ENCODE assay signal across 9 cellular contexts in genomic region chr7:131513245-131514061, GRCh38. TPM values are rescaled to one million over a fixed set of nuclear protein-coding genes. Genes with fewer than 3 reads are reported as not detected.
A peak's percentile ranks its signal among the peaks of the same experiment; 100 is the strongest.
DNase-seq lines count a peak whose midpoint lies in the region; ATAC-seq, FAIRE-seq and TF ChIP-seq lines count a peak whose summit lies in the region.
"Had no signal": no experiment of that assay in that cellular context is flagged by ENCODE, and none has a peak within 500 bp of the region (broad histone marks: within the 10 kb centered on the region; RNA-seq: fewer than 3 reads in every experiment).

No MANE protein-coding gene starts in this region.

- no peaks in the 10 kb centered on the region for H3K27me3 ChIP-seq in H7 (ENCODE audit: control insufficient read depth, insufficient read depth, low read length)
- no peaks in the 10 kb centered on the region for H3K27me3 ChIP-seq in MM.1S (replicated peaks; ENCODE audit: insufficient read depth, low read length)
- H3K27me3 ChIP-seq in suprapubic skin: peaks cover 4% of the 10 kb centered on the region

- TF ChIP-seq EP300 in suprapubic skin (IDR thresholded peaks at IDR 0.05): no peak

- H4K20me1 ChIP-seq in MM.1S (ENCODE audit: insufficient read depth, low read length): no peaks in the 10 kb centered on the region

- no peaks in the 10 kb centered on the region for H3F3A ChIP-seq in MM.1S (ENCODE audit: insufficient read depth, low read length)

- FAIRE-seq in frontal cortex (lab: Jason Lieb, UNC): no peak

- H3K4me2 ChIP-seq in MM.1S (ENCODE audit: low read depth, low read length): peak overlapping the region; percentile 33

- peaks cover 33% of the 10 kb centered on the region for H3K36me3 ChIP-seq in H7 (replicated peaks; ENCODE audit: control insufficient read depth, insufficient read depth, low read length)
- no peaks in the 10 kb centered on the region for H3K36me3 ChIP-seq in MM.1S (replicated peaks; ENCODE audit: insufficient read depth, low read length)
- H3K36me3 ChIP-seq in suprapubic skin: no peaks in the 10 kb centered on the region

- ATAC-seq in omental fat pad (ENCODE audit: low FRiP score): peak; percentile 88

- 86% methylated on average over 5 of the region's 11 CpGs for WGBS in suprapubic skin

- H3K4me1 ChIP-seq in MM.1S (ENCODE audit: low read length): peaks cover 3% of the 10 kb centered on the region; the same call in 1 of the 2 replicates
- peaks cover 10% of the 10 kb centered on the region for H3K4me1 ChIP-seq in suprapubic skin

- no peak overlapping the region for H3K27ac ChIP-seq in MM.1S (ENCODE audit: low read length)
- no peak overlapping the region for H3K27ac ChIP-seq in suprapubic skin
- H3K27ac ChIP-seq: skin epidermis had no signal

- 0 out of 2 replicates have a peak overlapping the region, but pooled peaks have one; percentile 22 for H2AFZ ChIP-seq in MM.1S (ENCODE audit: low read length)

- DNase-seq in ELF-1 (ENCODE audit: low read depth, low spot score) (peak; percentile 96), H7 (peak; percentile 85), MM.1S (peak; percentile 87), SHP77 treated with DMSO at 0.1 percent for 48 hours (lab: John Stamatoyannopoulos, UW) (peak; percentile 18), frontal cortex (ENCODE audit: low spot score in 2 of 2) (peak; percentile 34 to 71), omental fat pad (ENCODE audit: low spot score) (peak; percentile 76), suprapubic skin (ENCODE audit: low spot score in 2 of 2) (peak; percentile 86 to 93)
- peak; percentile 91 for DNase-seq in activated effector memory CD4-positive, alpha-beta T cell treated with anti-CD3 and anti-CD28 coated beads, Interleukin-2, amount 50 U/mL, for 16 hours

- TF ChIP-seq CTCF in MM.1S (IDR thresholded peaks at IDR 0.05; ENCODE audit: low read length): peak; percentile 100
- peak in 1 of 3 donors; percentile 65 for TF ChIP-seq CTCF in omental fat pad (IDR thresholded peaks at IDR 0.05)
- TF ChIP-seq CTCF in suprapubic skin (IDR thresholded peaks at IDR 0.05): peak; percentile 85 to 98

- H3K9me2 ChIP-seq in MM.1S (replicated peaks; ENCODE audit: insufficient read depth, low read length): no peaks in the 10 kb centered on the region

- no peaks in the 10 kb centered on the region for H3K79me2 ChIP-seq in MM.1S (ENCODE audit: low read length)

- no peak overlapping the region for H3K9ac ChIP-seq in MM.1S (ENCODE audit: low read length)

- no peak for TF ChIP-seq POLR2A in suprapubic skin (IDR thresholded peaks at IDR 0.05)

- H3K9me3 ChIP-seq in MM.1S (replicated peaks; ENCODE audit: insufficient read depth, low read length) (no peaks in the 10 kb centered on the region), suprapubic skin (no peaks in the 10 kb centered on the region)

- H3K4me3 ChIP-seq in H7 (ENCODE audit: insufficient read depth, low read depth, low read length) (no peak overlapping the region), MM.1S (ENCODE audit: low read length) (no peak overlapping the region), suprapubic skin (no peak overlapping the region)
- H3K4me3 ChIP-seq: skin epidermis had no signal

RNA-seq across cellular contexts. Expression of gene PODXL, which starts 43.0 kb away (rescaled TPM):
- 254 and 339 TPM in 2 replicates for total RNA-seq in H7 (2014; rRNA removed; shearing (Covaris generic))
- total RNA-seq in frontal cortex (9.4 TPM), omental fat pad (100 to 1,000 TPM in 1 of 4 donors, 10 to 100 TPM in 3; 40.0 to 102 (median 71.6) TPM), suprapubic skin (10 to 100 TPM; 10.2 to 27.9 (median 17.8) TPM)

Comparison
In these comparisons a context has a peak if more than half of its experiments do, and no peak if none do; other contexts are left out.
1. DNase-seq: peak in every context shown above with its lines; median percentile 96 in ELF-1; 91 in activated effector memory CD4-positive, alpha-beta T cell treated with anti-CD3 and anti-CD28 coated beads, Interleukin-2, amount 50 U/mL, for 16 hours; 90 in suprapubic skin; 87 in MM.1S; 85 in H7; 76 in omental fat pad; 52 in frontal cortex; 18 in SHP77 treated with DMSO at 0.1 percent for 48 hours.